In the genomic region with DNA sequence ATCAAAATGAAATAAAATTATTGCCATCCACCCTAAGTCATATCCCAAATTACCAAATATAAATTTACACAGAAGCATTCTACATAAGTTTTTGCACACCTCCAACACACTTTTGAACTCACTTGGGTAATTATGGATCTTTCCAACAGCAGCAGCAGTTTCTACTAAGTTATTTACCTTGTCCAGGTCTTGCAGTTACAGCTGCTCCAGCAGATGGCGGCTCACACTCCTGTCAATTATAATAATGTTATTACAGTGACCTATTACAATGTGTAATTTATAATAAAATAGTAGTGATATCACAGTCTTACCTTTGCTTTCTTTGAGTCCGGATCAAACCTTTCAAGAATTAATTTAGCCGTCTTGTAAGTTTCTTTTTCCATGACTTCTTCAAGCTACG, we compare ENCODE assay signal across 1 cellular context.
TF ChIP-seq lines count a peak whose summit lies in the region.

No MANE protein-coding gene starts in this region.

TF ChIP-seq in SK-N-SH, 30 proteins besides CTCF, POLR2A, EP300 and RAD21 (continued from another document):
- TF ChIP-seq REST (IDR thresholded peaks at IDR 0.05; ENCODE audit: low read depth, low read length) (no peak), NFIC (IDR thresholded peaks at IDR 0.05; ENCODE audit: borderline replicate concordance) (no peak), SMC3 (IDR thresholded peaks at IDR 0.05; ENCODE audit: low read depth, low read length) (no peak), GABPA (IDR thresholded peaks at IDR 0.05; ENCODE audit: low read depth) (no peak), TCF12 (IDR thresholded peaks at IDR 0.05) (no peak), RXRA (IDR thresholded peaks at IDR 0.05; ENCODE audit: borderline replicate concordance, low read depth) (no peak), FOXM1 (IDR thresholded peaks at IDR 0.05; ENCODE audit: low read depth) (no peak), FOXJ3 (CRISPR knock-in tag; IDR thresholded peaks at IDR 0.05) (no peak), CHD2 (IDR thresholded peaks at IDR 0.05; ENCODE audit: low read length, partially characterized antibody) (no peak), POLR2AphosphoS5 (IDR thresholded peaks at IDR 0.05; ENCODE audit: low read depth, low read length) (no peak), GATA2 (CRISPR knock-in tag; IDR thresholded peaks at IDR 0.05) (no peak), PBX3 (IDR thresholded peaks at IDR 0.05) (no peak), EZH2phosphoT487 (IDR thresholded peaks at IDR 0.05; ENCODE audit: borderline replicate concordance, low read depth) (no peak), NRF1 (IDR thresholded peaks at IDR 0.05; ENCODE audit: low read depth, low read length) (no peak), MXI1 (IDR thresholded peaks at IDR 0.05; ENCODE audit: low read depth, low read length) (no peak), MAX (IDR thresholded peaks at IDR 0.05; ENCODE audit: low read depth) (no peak), IRF3 (IDR thresholded peaks at IDR 0.05; ENCODE audit: low read depth, low read length) (no peak)
- TF ChIP-seq, protein P1, sequence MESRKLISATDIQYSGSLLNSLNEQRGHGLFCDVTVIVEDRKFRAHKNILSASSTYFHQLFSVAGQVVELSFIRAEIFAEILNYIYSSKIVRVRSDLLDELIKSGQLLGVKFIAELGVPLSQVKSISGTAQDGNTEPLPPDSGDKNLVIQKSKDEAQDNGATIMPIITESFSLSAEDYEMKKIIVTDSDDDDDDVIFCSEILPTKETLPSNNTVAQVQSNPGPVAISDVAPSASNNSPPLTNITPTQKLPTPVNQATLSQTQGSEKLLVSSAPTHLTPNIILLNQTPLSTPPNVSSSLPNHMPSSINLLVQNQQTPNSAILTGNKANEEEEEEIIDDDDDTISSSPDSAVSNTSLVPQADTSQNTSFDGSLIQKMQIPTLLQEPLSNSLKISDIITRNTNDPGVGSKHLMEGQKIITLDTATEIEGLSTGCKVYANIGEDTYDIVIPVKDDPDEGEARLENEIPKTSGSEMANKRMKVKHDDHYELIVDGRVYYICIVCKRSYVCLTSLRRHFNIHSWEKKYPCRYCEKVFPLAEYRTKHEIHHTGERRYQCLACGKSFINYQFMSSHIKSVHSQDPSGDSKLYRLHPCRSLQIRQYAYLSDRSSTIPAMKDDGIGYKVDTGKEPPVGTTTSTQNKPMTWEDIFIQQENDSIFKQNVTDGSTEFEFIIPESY (IDR thresholded peaks at IDR 0.05; ENCODE audit: borderline replicate concordance, low read depth) = no peak
TF ChIP-seq in SK-N-SH: peak in this region for 0.
